Comparison of ENCODE assay signal across 3 cellular contexts in genomic region chr5:14135621-14136020, GRCh38.
"Had no signal": no experiment of that assay in that cellular context is flagged by ENCODE, and none has a peak within 500 bp of the region (broad histone marks: within the 10 kb centered on the region; RNA-seq: fewer than 3 reads in every experiment).

No MANE protein-coding gene starts in this region.

- DNase-seq: GDM1, GF-D8 had no signal

- H3K4me3 ChIP-seq: GM12878 had no signal

- ATAC-seq: GM12878 had no signal
